Comparison of ENCODE assay signal across 8 cellular contexts in genomic region chr3:40308725-40309438, GRCh38. TPM values are rescaled to one million over a fixed set of nuclear protein-coding genes. Genes with fewer than 3 reads are reported as not detected.
A peak's percentile ranks its signal among the peaks of the same experiment; 100 is the strongest.
DNase-seq lines count a peak whose midpoint lies in the region; ATAC-seq and TF ChIP-seq lines count a peak whose summit lies in the region.

No MANE protein-coding gene starts in this region.

- peak overlapping the region; percentile 68 for H3K4me3 ChIP-seq in GM12865 (ENCODE audit: low read depth, low read length)
- peak overlapping the region; percentile 40 to 60 (median 60) for H3K4me3 ChIP-seq in mammary epithelial cell (replicated peaks in 1 of 3; ENCODE audit: insufficient read depth in 1 of 3, low read depth in 2 of 3, low read length in 3 of 3)
- peak overlapping the region; percentile 79 for H3K4me3 ChIP-seq in lower lobe of right lung
- H3K4me3 ChIP-seq in urinary bladder (ENCODE audit: low read depth, low read length): peak overlapping the region; percentile 38

- dilution Hi-C loops in mammary epithelial cell (cut with HindIII; ENCODE audit: low sequenced_read_pairs): loop anchor here (25.0 kb wide), 1 partner anchor 97 kb away; no protein-coding TSS in a partner anchor

- intact Hi-C loops in mammary epithelial cell (cut with micrococcal nuclease) (loop anchor here (1.0 to 2.0 kb wide), 2 partner anchors 51 to 116 kb away; no protein-coding TSS in a partner anchor), lower lobe of right lung (cut with DNase I) (no loop called here)

- DNase-seq in GM12865 (ENCODE audit: low read depth) (peak; percentile 19), mammary epithelial cell (no peak), lower lobe of right lung (no peak), activated gamma-delta T cell treated with Interleukin-2 at 50 U/mL for 16 hours (no peak), retina (no peak)

- H3K27me3 ChIP-seq in mammary epithelial cell (ENCODE audit: insufficient read depth, low read length) (no peaks in the 10 kb centered on the region), lower lobe of right lung (ENCODE audit: low read depth) (no peaks in the 10 kb centered on the region)

- WGBS in mammary epithelial cell (ENCODE audit: low coverage, missing lambda C conversion rate): 23% methylated on average over 19 of the region's 21 CpGs
- 23% methylated on average over 21 of the region's 21 CpGs for WGBS in urinary bladder

- H2AFZ ChIP-seq in mammary epithelial cell (ENCODE audit: low read depth, low read length): peak overlapping the region; percentile 94

- TSS peak; percentile 26 for BruUV-seq in mammary epithelial cell (replicated peaks; lab: Mats Ljungman, UMichigan)

- H3K9me3 ChIP-seq in mammary epithelial cell (replicated peaks; ENCODE audit: insufficient read depth, low read length) (no peaks in the 10 kb centered on the region), lower lobe of right lung (no peaks in the 10 kb centered on the region)

- H3K27ac ChIP-seq in mammary epithelial cell (ENCODE audit: insufficient read depth, low read depth, low read length) (peak overlapping the region; percentile 29), lower lobe of right lung (peak overlapping the region; percentile 97), urinary bladder (ENCODE audit: low read depth) (peak overlapping the region; percentile 82)

- H3K4me1 ChIP-seq in mammary epithelial cell (ENCODE audit: insufficient read depth, low read length) (peaks cover 7% of the 10 kb centered on the region), lower lobe of right lung (peaks cover 25% of the 10 kb centered on the region), urinary bladder (ENCODE audit: insufficient read depth) (no peaks in the 10 kb centered on the region)

- TF ChIP-seq CTCF in GM12865 (IDR thresholded peaks at IDR 0.05; ENCODE audit: insufficient read depth, low read depth, low read length, missing control alignments) (no peak), mammary epithelial cell (conservative IDR thresholded peaks at IDR 0.05 in 1 of 2, IDR thresholded peaks at IDR 0.05 in 1 of 2; ENCODE audit: extremely low read depth in 1 of 2, insufficient read depth in 1 of 2, low read depth in 1 of 2, low read length in 2 of 2) (no peak), lower lobe of right lung (IDR thresholded peaks at IDR 0.05) (no peak)

- H3K9ac ChIP-seq in mammary epithelial cell (ENCODE audit: insufficient read depth, low read length): peak overlapping the region; percentile 37

- no peaks in the 10 kb centered on the region for H4K20me1 ChIP-seq in mammary epithelial cell (ENCODE audit: insufficient read depth, low read length)

- peak; percentile 0 for ATAC-seq in HG03095 (IDR thresholded peaks at IDR 0.05; ENCODE audit: unreplicated experiment)
- no peak for ATAC-seq in lower lobe of right lung
- no peak for ATAC-seq in activated CD4-positive, CD25-positive, alpha-beta regulatory T cell treated with anti-CD3 and anti-CD28 coated beads, Interleukin-2, amount 50 U/mL, for 24 hours

- H3K4me2 ChIP-seq in mammary epithelial cell (ENCODE audit: insufficient read depth, low read depth, low read length): peak overlapping the region; percentile 68

- H3K79me2 ChIP-seq in mammary epithelial cell (ENCODE audit: insufficient read depth, low read length): peaks cover 22% of the 10 kb centered on the region

- H3K36me3 ChIP-seq in mammary epithelial cell (ENCODE audit: insufficient read depth, low read length): peaks cover 5% of the 10 kb centered on the region
- H3K36me3 ChIP-seq in lower lobe of right lung: peaks cover 29% of the 10 kb centered on the region
- H3K36me3 ChIP-seq in urinary bladder (ENCODE audit: insufficient read depth): peaks cover 1% of the 10 kb centered on the region

- in situ Hi-C loops in mammary epithelial cell (cut with MboI; ENCODE audit: low sequenced_read_pairs in 2 of 2): no loop called here

- CTCF ChIA-PET in mammary epithelial cell (lab: Charles Lee; ENCODE audit: low non-redundant PET): interaction anchor here (0.5 to 0.8 kb wide), 4 partner anchors 30 to 1160 kb away, joined by 3 to 5 read pairs (median 4); no protein-coding TSS in a partner anchor

RNA-seq across cellular contexts. Expression of gene EIF1B, which starts 0.6 kb away (rescaled TPM):
- total RNA-seq in mammary epithelial cell (10 to 100 TPM; 11.5 to 43.0 TPM), lower lobe of right lung (55.5 TPM), urinary bladder (31.9 TPM)
- polyA plus RNA-seq in mammary epithelial cell (13.1 TPM), urinary bladder (95.8 TPM)
- polyA minus RNA-seq in mammary epithelial cell: 7.9 TPM

Comparison
In these comparisons a context has a peak if more than half of its experiments do, and no peak if none do; other contexts are left out.
1. H3K27ac ChIP-seq: peak in every context shown above with its lines; median percentile 97 in lower lobe of right lung; 82 in urinary bladder; 29 in mammary epithelial cell.